14 cellular contexts compared by ENCODE assay signal in the genomic region with DNA sequence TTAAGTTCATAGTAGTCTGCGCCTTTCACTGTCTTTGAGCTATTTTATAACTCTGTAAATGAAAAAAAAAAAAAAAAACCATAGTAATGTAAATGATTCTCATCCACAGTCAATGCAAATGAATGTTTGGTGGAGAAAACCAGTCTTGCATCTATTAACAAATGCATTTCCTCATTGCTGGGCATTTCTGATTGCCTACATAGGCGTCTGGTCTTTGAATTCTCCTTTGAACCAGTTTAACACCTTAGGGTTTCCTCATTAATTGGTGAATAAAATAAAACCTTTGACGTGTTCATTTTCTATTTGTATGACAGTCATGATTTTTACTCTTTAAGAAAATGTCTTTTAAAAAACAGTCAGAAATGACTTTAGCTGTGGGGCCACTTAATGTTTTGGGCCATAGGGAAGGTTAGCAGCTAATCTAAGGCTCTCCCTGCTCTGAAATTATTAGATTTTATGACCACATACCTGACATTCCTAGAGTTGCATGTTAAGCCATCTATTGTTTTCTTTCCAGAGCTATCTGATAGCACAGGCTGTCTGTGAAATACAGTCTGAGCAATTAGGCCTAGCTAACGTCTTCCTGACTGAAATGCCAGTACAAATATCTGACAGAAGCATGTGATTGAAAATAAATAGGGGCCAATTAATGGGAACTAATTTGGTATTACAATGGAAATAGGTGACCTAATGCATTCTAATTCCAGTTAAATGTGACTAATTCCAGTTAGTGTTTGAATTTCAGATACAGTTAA.
DNase-seq lines count a peak whose midpoint lies in the region; ATAC-seq and TF ChIP-seq lines count a peak whose summit lies in the region.
"Had no signal": no experiment of that assay in that cellular context is flagged by ENCODE, and none has a peak within 500 bp of the region (broad histone marks: within the 10 kb centered on the region; RNA-seq: fewer than 3 reads in every experiment).

No MANE protein-coding gene starts in this region.

- H3K36me3 Mint-ChIP-seq in neural progenitor cell = no peaks in the 10 kb centered on the region
- H3K36me3 Mint-ChIP-seq: natural killer cell had no signal

- no peaks in the 10 kb centered on the region for H3K79me2 ChIP-seq in neural progenitor cell (ENCODE audit: low read depth)

- no peak overlapping the region for H3K27ac ChIP-seq in neural progenitor cell
- no peak overlapping the region for H3K27ac ChIP-seq in vagina
- no peak overlapping the region for H3K27ac ChIP-seq in thyroid gland

- H3K9ac ChIP-seq in neural progenitor cell = no peak overlapping the region

- ATAC-seq in GM21360 (IDR thresholded peaks at IDR 0.05; ENCODE audit: unreplicated experiment) = no peak
- ATAC-seq: natural killer cell, T-helper 17 cell had no signal

- no peak overlapping the region for H3K27ac Mint-ChIP-seq in neural progenitor cell
- H3K27ac Mint-ChIP-seq: CD4-positive, alpha-beta T cell; natural killer cell; T-helper 17 cell had no signal

- H3K4me1 Mint-ChIP-seq in neural progenitor cell = peaks cover 2% of the 10 kb centered on the region
- H3K4me1 Mint-ChIP-seq: natural killer cell had no signal

- no peak overlapping the region for H3K4me3 ChIP-seq in epithelial cell of esophagus (ENCODE audit: low read length)
- H3K4me3 ChIP-seq in neural progenitor cell = no peak overlapping the region
- no peak overlapping the region for H3K4me3 ChIP-seq in vagina
- H3K4me3 ChIP-seq in thyroid gland (replicated peaks in 1 of 3) = no peak overlapping the region

- H3K4me1 ChIP-seq in neural progenitor cell (peaks cover 3% of the 10 kb centered on the region), vagina (no peaks in the 10 kb centered on the region), thyroid gland (peaks cover 0 to 7% of the 10 kb centered on the region in 2 donors)

- DNase-seq in ELF-1 (ENCODE audit: low read depth, low spot score) = peak; percentile 26
- DNase-seq in NCI-H526 treated with DMSO at 0.1 percent for 48 hours (lab: John Stamatoyannopoulos, UW) = peak; percentile 8
- peak; percentile 63 for DNase-seq in epithelial cell of esophagus (ENCODE audit: low read depth)
- DNase-seq in neural progenitor cell (ENCODE audit: low spot score) = peak; percentile 48
- no peak for DNase-seq in vagina (ENCODE audit: extremely low spot score in 2 of 2)
- DNase-seq in thyroid gland = no peak
- no peak for DNase-seq in GDM1 (lab: John Stamatoyannopoulos, UW)
- DNase-seq: CD4-positive, alpha-beta T cell; hippocampal formation; Karpas-422; natural killer cell; NCI-H774; T-helper 17 cell had no signal

- no peak overlapping the region for H3K4me2 ChIP-seq in neural progenitor cell

- H3K9me3 ChIP-seq in neural progenitor cell (ENCODE audit: low read depth) (no peaks in the 10 kb centered on the region), vagina (no peaks in the 10 kb centered on the region), thyroid gland (no peaks in the 10 kb centered on the region)

- no peak overlapping the region for H2AFZ ChIP-seq in neural progenitor cell (replicated peaks)

- intact Hi-C loops in vagina (cut with DNase I) = no loop called here
- intact Hi-C loops in thyroid gland (cut with DNase I) = no loop called here

- no peak overlapping the region for H3K4me3 Mint-ChIP-seq in neural progenitor cell
- H3K4me3 Mint-ChIP-seq: CD4-positive, alpha-beta T cell; natural killer cell; T-helper 17 cell had no signal

- peaks cover 4% of the 10 kb centered on the region for H3K9me3 Mint-ChIP-seq in neural progenitor cell
- H3K9me3 Mint-ChIP-seq: CD4-positive, alpha-beta T cell; natural killer cell had no signal

- TF ChIP-seq POLR2A in vagina (IDR thresholded peaks at IDR 0.05) (no peak), thyroid gland (IDR thresholded peaks at IDR 0.05) (no peak)

- peaks cover 3% of the 10 kb centered on the region for H3K27me3 Mint-ChIP-seq in neural progenitor cell (ENCODE audit: insufficient read depth, low read depth)

- TF ChIP-seq CTCF in epithelial cell of esophagus (IDR thresholded peaks at IDR 0.05; ENCODE audit: insufficient read depth, low read depth, low read length, missing control alignments) (no peak), neural progenitor cell (IDR thresholded peaks at IDR 0.05) (no peak), vagina (IDR thresholded peaks at IDR 0.05) (no peak), thyroid gland (IDR thresholded peaks at IDR 0.05) (no peak)

- H4K20me1 ChIP-seq in neural progenitor cell (ENCODE audit: low read depth) = no peaks in the 10 kb centered on the region

- H3F3A ChIP-seq in neural progenitor cell (ENCODE audit: low read depth) = no peaks in the 10 kb centered on the region

- H3K36me3 ChIP-seq in neural progenitor cell = no peaks in the 10 kb centered on the region
- no peaks in the 10 kb centered on the region for H3K36me3 ChIP-seq in vagina
- no peaks in the 10 kb centered on the region for H3K36me3 ChIP-seq in thyroid gland

- WGBS in thyroid gland, 2 donors = 82 to 85% methylated on average over 4 of the region's 4 CpGs

- no peaks in the 10 kb centered on the region for H3K27me3 ChIP-seq in neural progenitor cell
- no peaks in the 10 kb centered on the region for H3K27me3 ChIP-seq in vagina
- H3K27me3 ChIP-seq in thyroid gland = no peaks in the 10 kb centered on the region

Comparison
In these comparisons a context has a peak if more than half of its experiments do, and no peak if none do; other contexts are left out.
1. DNase-seq: peak in ELF-1 (single experiment), NCI-H526 treated with DMSO at 0.1 percent for 48 hours (single experiment), epithelial cell of esophagus (single experiment) and neural progenitor cell (single experiment); none in vagina (0 of 2), thyroid gland (0 of 2) and GDM1 (single experiment).